In genomic region chr1:6835139-6835538, GRCh38 we compare ENCODE assay signal across 20 cellular contexts.
"Had no signal": no experiment of that assay in that cellular context is flagged by ENCODE, and none has a peak within 500 bp of the region (broad histone marks: within the 10 kb centered on the region; RNA-seq: fewer than 3 reads in every experiment).

No MANE protein-coding gene starts in this region.

- H3K27ac ChIP-seq: colonic mucosa, esophagus muscularis mucosa, foreskin keratinocyte, gastroesophageal sphincter, heart left ventricle, hepatocyte, lower lobe of right lung had no signal

- H3K36me3 ChIP-seq: colonic mucosa, lower lobe of right lung had no signal

- H3K4me3 ChIP-seq: colonic mucosa, esophagus muscularis mucosa, gastroesophageal sphincter, heart left ventricle, hepatocyte, lower lobe of right lung had no signal

- H3K27me3 ChIP-seq: colonic mucosa, esophagus muscularis mucosa, foreskin keratinocyte, gastroesophageal sphincter, heart left ventricle, hepatocyte had no signal

- H3K27ac Mint-ChIP-seq: dendritic cell treated with granulocyte-macrophage colony-stimulating factor and Interleukin-4, amounts not matched to agents 40 ng/mL and 50 ng/mL, for 4 days; effector memory CD8-positive, alpha-beta T cell; immature natural killer cell had no signal

- H3K9me3 Mint-ChIP-seq: dendritic cell treated with granulocyte-macrophage colony-stimulating factor and Interleukin-4, amounts not matched to agents 40 ng/mL and 50 ng/mL, for 4 days; effector memory CD8-positive, alpha-beta T cell; immature natural killer cell had no signal

- H3K27me3 Mint-ChIP-seq: dendritic cell treated with granulocyte-macrophage colony-stimulating factor and Interleukin-4, amounts not matched to agents 40 ng/mL and 50 ng/mL, for 4 days; effector memory CD8-positive, alpha-beta T cell had no signal

- H3K9me3 ChIP-seq: colonic mucosa, esophagus muscularis mucosa, gastroesophageal sphincter, heart left ventricle, lower lobe of right lung had no signal

- H3K4me1 ChIP-seq: colonic mucosa, foreskin keratinocyte, lower lobe of right lung had no signal

- H3K4me3 Mint-ChIP-seq: dendritic cell treated with granulocyte-macrophage colony-stimulating factor and Interleukin-4, amounts not matched to agents 40 ng/mL and 50 ng/mL, for 4 days; effector memory CD8-positive, alpha-beta T cell had no signal

- DNase-seq: colonic mucosa; cortex of kidney; effector CD8-positive, alpha-beta T cell; effector memory CD8-positive, alpha-beta T cell; foreskin keratinocyte; heart left ventricle; hypothalamus; immature natural killer cell; islet precursor cell; kidney; kidney glomerular epithelial cell; left colon; left ventricle myocardium superior; lower lobe of right lung; mesendoderm; midbrain had no signal
